Comparison of ENCODE assay signal across 18 cellular contexts in genomic region chr20:63766695-63767426, GRCh38.
"Had no signal": no experiment of that assay in that cellular context is flagged by ENCODE, and none has a peak within 500 bp of the region (broad histone marks: within the 10 kb centered on the region; RNA-seq: fewer than 3 reads in every experiment).

No MANE protein-coding gene starts in this region.

- H3K4me3 Mint-ChIP-seq: activated CD4-positive, alpha-beta memory T cell treated with anti-CD3 and anti-CD28 coated beads, Interleukin-2, amount 10 ng/mL, durations not matched to agents 7 days and 5 days; activated CD8-positive, alpha-beta memory T cell treated with anti-CD3 and anti-CD28 coated beads, Interleukin-2, amount 10 ng/mL, durations not matched to agents 7 days and 5 days; activated naive CD8-positive, alpha-beta T cell treated with anti-CD3 and anti-CD28 coated beads for 36 hours; effector memory CD8-positive, alpha-beta T cell; nephron had no signal

- H3K27ac Mint-ChIP-seq: activated CD4-positive, alpha-beta memory T cell treated with anti-CD3 and anti-CD28 coated beads, Interleukin-2, amount 10 ng/mL, durations not matched to agents 7 days and 5 days; activated CD8-positive, alpha-beta memory T cell treated with anti-CD3 and anti-CD28 coated beads, Interleukin-2, amount 10 ng/mL, durations not matched to agents 7 days and 5 days; activated naive CD8-positive, alpha-beta T cell treated with anti-CD3 and anti-CD28 coated beads for 36 hours; effector memory CD8-positive, alpha-beta T cell; nephron had no signal

- H2AFZ ChIP-seq: hepatocyte had no signal

- H3K4me2 ChIP-seq: hepatocyte had no signal

- H3K9me3 Mint-ChIP-seq: activated CD4-positive, alpha-beta memory T cell treated with anti-CD3 and anti-CD28 coated beads, Interleukin-2, amount 10 ng/mL, durations not matched to agents 7 days and 5 days; activated naive CD8-positive, alpha-beta T cell treated with anti-CD3 and anti-CD28 coated beads for 36 hours; effector memory CD8-positive, alpha-beta T cell; nephron had no signal

- ATAC-seq: activated CD8-positive, alpha-beta memory T cell treated with anti-CD3 and anti-CD28 coated beads, Interleukin-2, amount 10 ng/mL, durations not matched to agents 7 days and 5 days; effector memory CD8-positive, alpha-beta T cell; stimulated activated naive CD8-positive, alpha-beta T cell treated with anti-CD3 and anti-CD28 coated beads, Interleukin-15, Interleukin-2, amounts not matched to agents 100 U/mL and 50 U/mL, for 24 hours had no signal

- H3K4me1 Mint-ChIP-seq: activated CD4-positive, alpha-beta memory T cell treated with anti-CD3 and anti-CD28 coated beads, Interleukin-2, amount 10 ng/mL, durations not matched to agents 7 days and 5 days; activated CD8-positive, alpha-beta memory T cell treated with anti-CD3 and anti-CD28 coated beads, Interleukin-2, amount 10 ng/mL, durations not matched to agents 7 days and 5 days; activated naive CD8-positive, alpha-beta T cell treated with anti-CD3 and anti-CD28 coated beads for 36 hours; nephron had no signal

- H3K27me3 Mint-ChIP-seq: activated naive CD8-positive, alpha-beta T cell treated with anti-CD3 and anti-CD28 coated beads for 36 hours had no signal

- H3K79me2 ChIP-seq: hepatocyte had no signal

- H3K27ac ChIP-seq: cardiac muscle cell, hepatocyte, lower lobe of right lung, skin epidermis, tibial artery had no signal

- H3K9me3 ChIP-seq: lower lobe of right lung, tibial artery had no signal

- H3K4me1 ChIP-seq: lower lobe of right lung, tibial artery had no signal

- DNase-seq: activated CD4-positive, alpha-beta memory T cell treated with anti-CD3 and anti-CD28 coated beads, Interleukin-2, amount 10 ng/mL, durations not matched to agents 7 days and 5 days; activated CD4-positive, alpha-beta T cell treated with anti-CD3 and anti-CD28 coated beads for 48 hours; activated CD4-positive, CD25-positive, alpha-beta regulatory T cell; activated CD8-positive, alpha-beta memory T cell treated with anti-CD3 and anti-CD28 coated beads, Interleukin-2, amount 10 ng/mL, durations not matched to agents 7 days and 5 days; activated naive CD4-positive, alpha-beta T cell; activated naive CD8-positive, alpha-beta T cell treated with anti-CD3 and anti-CD28 coated beads for 36 hours; amniotic stem cell; effector memory CD8-positive, alpha-beta T cell; left cardiac atrium; lower lobe of right lung; occipital lobe; stimulated activated naive CD8-positive, alpha-beta T cell treated with anti-CD3 and anti-CD28 coated beads, Interleukin-15, Interleukin-2, amounts not matched to agents 100 U/mL and 50 U/mL, for 24 hours; T1000; tibial artery had no signal

- H3K36me3 Mint-ChIP-seq: activated CD8-positive, alpha-beta memory T cell treated with anti-CD3 and anti-CD28 coated beads, Interleukin-2, amount 10 ng/mL, durations not matched to agents 7 days and 5 days; activated naive CD8-positive, alpha-beta T cell treated with anti-CD3 and anti-CD28 coated beads for 36 hours had no signal

- H3K4me3 ChIP-seq: cardiac muscle cell, hepatocyte, lower lobe of right lung, skin epidermis, tibial artery had no signal

- H3K27me3 ChIP-seq: cardiac muscle cell, hepatocyte, tibial artery had no signal
